Comparison of ENCODE assay signal across 14 cellular contexts in genomic region chr19:38841180-38841766, GRCh38. TPM values are rescaled to one million over a fixed set of nuclear protein-coding genes. Genes with fewer than 3 reads are reported as not detected.
DNase-seq lines count a peak whose midpoint lies in the region; ATAC-seq lines count a peak whose summit lies in the region.
"Had no signal": no experiment of that assay in that cellular context is flagged by ENCODE, and none has a peak within 500 bp of the region (broad histone marks: within the 10 kb centered on the region; RNA-seq: fewer than 3 reads in every experiment).

No MANE protein-coding gene starts in this region.

- peaks cover 68 to 92% (median 85%) of the 10 kb centered on the region in 3 donors for H3K4me1 ChIP-seq in skeletal muscle tissue (ENCODE audit: control insufficient read depth in 3 of 3, insufficient read depth in 3 of 3, low read length in 3 of 3)
- H3K4me1 ChIP-seq: uterus had no signal

- H3K27me3 ChIP-seq in skeletal muscle tissue (ENCODE audit: control insufficient read depth in 3 of 3, insufficient read depth in 3 of 3, low read length in 3 of 3): no peaks in the 10 kb centered on the region
- H3K27me3 ChIP-seq: neutrophil, uterus had no signal

- peaks cover 72% of the 10 kb centered on the region for H3K4me1 Mint-ChIP-seq in activated CD8-positive, alpha-beta memory T cell treated with anti-CD3 and anti-CD28 coated beads, Interleukin-2, amount 10 ng/mL, durations not matched to agents 7 days and 5 days
- H3K4me1 Mint-ChIP-seq in T-cell: peaks cover 58 to 76% (median 74%) of the 10 kb centered on the region in 3 donors

- no peaks in the 10 kb centered on the region for H3K27me3 Mint-ChIP-seq in activated CD8-positive, alpha-beta memory T cell treated with anti-CD3 and anti-CD28 coated beads, Interleukin-2, amount 10 ng/mL, durations not matched to agents 7 days and 5 days
- no peaks in the 10 kb centered on the region for H3K27me3 Mint-ChIP-seq in T-cell

- H3K9me3 ChIP-seq in skeletal muscle tissue (ENCODE audit: control insufficient read depth in 3 of 3, low read length in 3 of 3): no peaks in the 10 kb centered on the region
- H3K9me3 ChIP-seq: neutrophil, uterus had no signal

- peaks cover 88 to 93% (median 88%) of the 10 kb centered on the region in 3 donors for H3K36me3 ChIP-seq in skeletal muscle tissue (ENCODE audit: control insufficient read depth in 3 of 3, insufficient read depth in 3 of 3, low read length in 3 of 3)
- H3K36me3 ChIP-seq: uterus had no signal

- no peaks in the 10 kb centered on the region for H3K9me3 Mint-ChIP-seq in activated CD8-positive, alpha-beta memory T cell treated with anti-CD3 and anti-CD28 coated beads, Interleukin-2, amount 10 ng/mL, durations not matched to agents 7 days and 5 days (ENCODE audit: low read depth)
- H3K9me3 Mint-ChIP-seq in T-cell: no peaks in the 10 kb centered on the region

- H3K27ac ChIP-seq in epithelial cell of prostate (peak overlapping the region; percentile 91), skeletal muscle tissue (ENCODE audit: low read depth, low read length) (peak overlapping the region; percentile 92)
- H3K27ac ChIP-seq: neutrophil, uterus had no signal

- H3K4me3 ChIP-seq in skeletal muscle tissue (ENCODE audit: low read length in 3 of 3): peak overlapping the region in 1 of 3 donors; percentile 35
- H3K4me3 ChIP-seq: uterus had no signal

- POLR2A ChIA-PET in T-cell (lab: Charles Lee): interaction anchor here (0.6 to 1.7 kb wide), 7 partner anchors 9 to 901 kb away, joined by 3 to 10 read pairs (median 5); partner anchors contain the start of gene ECH1 (in 1 of the 2)

- peak overlapping the region; percentile 90 for H3K27ac Mint-ChIP-seq in activated CD8-positive, alpha-beta memory T cell treated with anti-CD3 and anti-CD28 coated beads, Interleukin-2, amount 10 ng/mL, durations not matched to agents 7 days and 5 days
- H3K27ac Mint-ChIP-seq in T-cell: peak overlapping the region; percentile 84

- peak overlapping the region; percentile 4 to 80 (median 57) for H3K9ac ChIP-seq in skeletal muscle tissue (ENCODE audit: low read depth in 1 of 3, low read length in 3 of 3)

- CTCF ChIA-PET in activated CD8-positive, alpha-beta memory T cell treated with anti-CD3 and anti-CD28 coated beads, Interleukin-2, amount 10 ng/mL, durations not matched to agents 7 days and 5 days (lab: Charles Lee): interaction anchor here (0.6 to 1.7 kb wide), 11 partner anchors 9 to 438 kb away, joined by 3 to 12 read pairs (median 4); partner anchors contain the start of genes ECH1 and FAM98C
- CTCF ChIA-PET in T-cell (lab: Charles Lee): interaction anchor here in 1 of 2 donors (1.5 to 2.0 kb wide), 2 partner anchors 9 to 23 kb away, joined by 7 to 15 read pairs; partner anchors contain the start of gene ECH1

- no peak for DNase-seq in activated CD8-positive, alpha-beta memory T cell treated with anti-CD3 and anti-CD28 coated beads, Interleukin-2, amount 10 ng/mL, durations not matched to agents 7 days and 5 days
- DNase-seq in activated CD8-positive, alpha-beta memory T cell treated with anti-CD3 and anti-CD28 coated beads, Interleukin-2, amount 50 U/mL, for 48 hours: no peak
- DNase-seq in T-cell: no peak
- no peak for DNase-seq in epithelial cell of prostate (ENCODE audit: low read depth, low spot score)
- no peak for DNase-seq in HuH-7 (ENCODE audit: low spot score)
- DNase-seq in stimulated activated CD4-positive, alpha-beta T cell treated with anti-CD3 and anti-CD28 coated beads, Interleukin-2, amount 100 ng/mL, for 24 hours: no peak
- DNase-seq: head of caudate nucleus, uterus had no signal

- H3K4me3 Mint-ChIP-seq in activated CD8-positive, alpha-beta memory T cell treated with anti-CD3 and anti-CD28 coated beads, Interleukin-2, amount 10 ng/mL, durations not matched to agents 7 days and 5 days: peak overlapping the region; percentile 65
- H3K4me3 Mint-ChIP-seq in T-cell: peak overlapping the region; percentile 37 to 97 (median 43)

- H3K36me3 Mint-ChIP-seq in activated CD8-positive, alpha-beta memory T cell treated with anti-CD3 and anti-CD28 coated beads, Interleukin-2, amount 10 ng/mL, durations not matched to agents 7 days and 5 days: peaks cover 90% of the 10 kb centered on the region
- peaks cover 77% of the 10 kb centered on the region for H3K36me3 Mint-ChIP-seq in T-cell

- no peak for ATAC-seq in activated CD8-positive, alpha-beta memory T cell treated with anti-CD3 and anti-CD28 coated beads, Interleukin-2, amount 10 ng/mL, durations not matched to agents 7 days and 5 days
- ATAC-seq in T-cell (replicated peaks in 1 of 4) (no peak), HG02840 (IDR thresholded peaks at IDR 0.05; ENCODE audit: low FRiP score, unreplicated experiment) (no peak)

RNA-seq across cellular contexts. Expression of gene HNRNPL, which starts 8.5 kb away (rescaled TPM):
- total RNA-seq in activated CD8-positive, alpha-beta memory T cell treated with anti-CD3 and anti-CD28 coated beads, Interleukin-2, amount 10 ng/mL, durations not matched to agents 7 days and 5 days: 100 to 1,000 TPM; 479 to 611 TPM
- total RNA-seq in T-cell (100 to 1,000 TPM; 320 to 498 (median 330) TPM), skeletal muscle tissue (195 TPM)

RNA-seq across cellular contexts. Expression of gene ECH1, which starts 9.7 kb away (rescaled TPM):
- total RNA-seq in activated CD8-positive, alpha-beta memory T cell treated with anti-CD3 and anti-CD28 coated beads, Interleukin-2, amount 10 ng/mL, durations not matched to agents 7 days and 5 days: 100 to 1,000 TPM; 207 to 214 TPM
- total RNA-seq in T-cell: 100 to 1,000 TPM in 4 of 5 donors, 10 to 100 TPM in 1; 76.7 to 159 (median 134) TPM
- total RNA-seq in skeletal muscle tissue: 36.5 TPM

RNA-seq across cellular contexts. Expression of gene LGALS4, which starts 28.5 kb away (rescaled TPM):
- 1 to 10 TPM; 1.4 to 2.4 TPM for total RNA-seq in activated CD8-positive, alpha-beta memory T cell treated with anti-CD3 and anti-CD28 coated beads, Interleukin-2, amount 10 ng/mL, durations not matched to agents 7 days and 5 days
- 1 to 10 TPM; 3.8 to 8.8 (median 6.6) TPM for total RNA-seq in T-cell
- total RNA-seq in skeletal muscle tissue: not detected
- total RNA-seq: Daoy had no signal

RNA-seq across cellular contexts. Expression of gene RINL, which starts 36.8 kb away (rescaled TPM):
- 10 to 100 TPM; 80.1 to 81.0 TPM for total RNA-seq in activated CD8-positive, alpha-beta memory T cell treated with anti-CD3 and anti-CD28 coated beads, Interleukin-2, amount 10 ng/mL, durations not matched to agents 7 days and 5 days
- 10 to 100 TPM; 44.2 to 81.3 (median 71.0) TPM for total RNA-seq in T-cell
- total RNA-seq in skeletal muscle tissue: 3.7 TPM

RNA-seq across cellular contexts. Expression of gene LGALS7B, which starts 52.3 kb away (rescaled TPM):
- total RNA-seq in activated CD8-positive, alpha-beta memory T cell treated with anti-CD3 and anti-CD28 coated beads, Interleukin-2, amount 10 ng/mL, durations not matched to agents 7 days and 5 days: not detected
- not detected for total RNA-seq in T-cell
- not detected for total RNA-seq in skeletal muscle tissue
- total RNA-seq: Daoy; OCI-LY7; T-helper 2 cell treated with Interferon-gamma antibody and Interleukin-4, amounts not matched to agents 100 ng/mL and 5 ng/mL, for 36 hours had no signal
